ENCODE assay signal across 8 cellular contexts in genomic region chr1:77282187-77282865, GRCh38. TPM values are rescaled to one million over a fixed set of nuclear protein-coding genes. Genes with fewer than 3 reads are reported as not detected.
DNase-seq lines count a peak whose midpoint lies in the region; ATAC-seq and TF ChIP-seq lines count a peak whose summit lies in the region.

No MANE protein-coding gene starts in this region.

- TF ChIP-seq CTCF in DOHH2 (IDR thresholded peaks at IDR 0.05; ENCODE audit: low read depth, low read length, poor library complexity, severe bottlenecking) (no peak), HEK293 (tag by site-specific recombination; IDR thresholded peaks at IDR 0.05) (peak; percentile 13; the same call in 1 of the 2 replicates), Peyer's patch (IDR thresholded peaks at IDR 0.05) (no peak)

- H3K36me3 ChIP-seq in DOHH2 (ENCODE audit: control insufficient read depth, low read length) (no peaks in the 10 kb centered on the region), HEK293 (ENCODE audit: control insufficient read depth in 2 of 2, insufficient read depth in 1 of 2, low read length in 2 of 2) (no peaks in the 10 kb centered on the region), Peyer's patch (no peaks in the 10 kb centered on the region)

- H3K9me3 ChIP-seq in DOHH2 (ENCODE audit: control insufficient read depth, insufficient read depth, low read length) (no peaks in the 10 kb centered on the region), HEK293 (ENCODE audit: control insufficient read depth, insufficient read depth, low read depth, low read length) (no peaks in the 10 kb centered on the region), Peyer's patch (no peaks in the 10 kb centered on the region)

- DNase-seq in Peyer's patch (peak in 1 of 3 donors; percentile 37), amniotic epithelial cell (ENCODE audit: low read depth) (peak; percentile 10), hypothalamus (lab: John Stamatoyannopoulos, UW) (peak in 27 of 51 donors; percentile 18 to 74 (median 42)), skeletal muscle cell (ENCODE audit: low read depth) (no peak), NAMALWA (ENCODE audit: low spot score) (no peak)

- 0 out of 2 replicates have a peak, but pooled peaks cover 5% of the 10 kb centered on the region for H3F3A ChIP-seq in DOHH2 (ENCODE audit: control insufficient read depth, insufficient read depth)

- no peaks in the 10 kb centered on the region for H3K79me2 ChIP-seq in DOHH2 (ENCODE audit: control insufficient read depth, low read length)

- no peaks in the 10 kb centered on the region for H4K20me1 ChIP-seq in DOHH2 (ENCODE audit: control insufficient read depth, insufficient read depth, low read depth, low read length)

- CTCF ChIA-PET in HEK293 (lab: Yijun Ruan, JAX): no interaction called here

- H3K27me3 ChIP-seq in DOHH2 (ENCODE audit: control insufficient read depth, low read length) (peaks cover 28% of the 10 kb centered on the region), Peyer's patch (peaks cover 0 to 9% of the 10 kb centered on the region in 2 donors)

- H3K27ac ChIP-seq in DOHH2 (ENCODE audit: low read depth, low read length) (no peak overlapping the region), HEK293 (ENCODE audit: extremely low read depth, low read depth, low read length) (no peak overlapping the region; the same call in 1 of the 2 replicates), Peyer's patch (peak overlapping the region in 1 of 4 donors; percentile 31)

- H3K4me3 ChIP-seq in DOHH2 (ENCODE audit: low read length) (peak overlapping the region; percentile 40), HEK293 (ENCODE audit: low read depth, low read length) (peak overlapping the region; percentile 54), Peyer's patch (peak overlapping the region; percentile 17 to 57 (median 46)), skeletal muscle cell (ENCODE audit: low read depth, low read length) (peak overlapping the region; percentile 76)

- ATAC-seq in GM19452 (IDR thresholded peaks at IDR 0.05; ENCODE audit: unreplicated experiment): no peak

- POLR2A ChIA-PET in HEK293 (lab: Yijun Ruan, JAX): no interaction called here

- no peaks in the 10 kb centered on the region for H3K9me2 ChIP-seq in DOHH2 (replicated peaks; ENCODE audit: control insufficient read depth, low read length)

- peak overlapping the region; percentile 48 for H3K4me2 ChIP-seq in DOHH2 (ENCODE audit: low read length)

- H3K4me1 ChIP-seq in DOHH2 (ENCODE audit: control insufficient read depth, low read length) (peaks cover 23% of the 10 kb centered on the region), HEK293 (ENCODE audit: control insufficient read depth, insufficient read depth, low read length) (no peaks in the 10 kb centered on the region), Peyer's patch (peaks cover 0 to 16% (median 0%) of the 10 kb centered on the region in 4 donors)

- no peak for TF ChIP-seq POLR2A in Peyer's patch (IDR thresholded peaks at IDR 0.05)

TF ChIP-seq in HEK293, 187 proteins besides CTCF, POLR2A, EP300 and RAD21 (continues in another document):
- no peak for TF ChIP-seq MYNN (tag by site-specific recombination; IDR thresholded peaks at IDR 0.05; ENCODE audit: borderline replicate concordance)
- no peak for TF ChIP-seq ZNF214 (tag by site-specific recombination; IDR thresholded peaks at IDR 0.05; ENCODE audit: borderline replicate concordance)
- TF ChIP-seq ZNF37A (tag by site-specific recombination; IDR thresholded peaks at IDR 0.05): no peak
- peak; percentile 75 for TF ChIP-seq ZBTB26 (tag by site-specific recombination; optimal IDR thresholded peaks at IDR 0.05)
- peak; percentile 34; the same call in 1 of the 2 replicates for TF ChIP-seq KLF8 (tag by site-specific recombination; IDR thresholded peaks at IDR 0.05)
- TF ChIP-seq ZNF394 (tag by site-specific recombination; IDR thresholded peaks at IDR 0.05; ENCODE audit: borderline replicate concordance): peak; percentile 74; the same call in 1 of the 2 replicates
- TF ChIP-seq ZIC2 (tag by site-specific recombination; IDR thresholded peaks at IDR 0.05): peak; percentile 39; the same call in 1 of the 2 replicates
- TF ChIP-seq PATZ1 (tag by site-specific recombination; IDR thresholded peaks at IDR 0.05): peak; percentile 47; the same call in 1 of the 2 replicates
- no peak for TF ChIP-seq HOXA7 (CRISPR knock-in tag; IDR thresholded peaks at IDR 0.05; ENCODE audit: borderline replicate concordance)
- TF ChIP-seq YY2 (tag by site-specific recombination; IDR thresholded peaks at IDR 0.05): no peak
- TF ChIP-seq ZNF600 (tag by site-specific recombination; IDR thresholded peaks at IDR 0.05): peak; percentile 17; the same call in 1 of the 2 replicates
- TF ChIP-seq ZNF24 (tag by site-specific recombination; IDR thresholded peaks at IDR 0.05): no peak
- peak; percentile 59; the same call in 1 of the 2 replicates for TF ChIP-seq ZNF777 (tag by site-specific recombination; IDR thresholded peaks at IDR 0.05; ENCODE audit: borderline replicate concordance)
- TF ChIP-seq ZBTB10 (tag by site-specific recombination; IDR thresholded peaks at IDR 0.05): peak; percentile 18; the same call in 1 of the 2 replicates
- TF ChIP-seq ZNF10 (tag by site-specific recombination; IDR thresholded peaks at IDR 0.05): no peak
- 0 out of 2 replicates have a peak, but pooled peaks have one; percentile 4 for TF ChIP-seq SP3 (tag by site-specific recombination; IDR thresholded peaks at IDR 0.05)
- peak; percentile 40; the same call in 1 of the 2 replicates for TF ChIP-seq ZNF449 (tag by site-specific recombination; IDR thresholded peaks at IDR 0.05)

RNA-seq across cellular contexts. Expression of gene AK5, which starts 0.5 kb away (rescaled TPM):
- 10 to 100 TPM in 1 of 4 donors, 1 to 10 TPM in 1, not detected in 2; 5.3 to 12.4 TPM for total RNA-seq in Peyer's patch

Comparison
In these comparisons a context has a peak if more than half of its experiments do, and no peak if none do; other contexts are left out.
1. DNase-seq: peak in amniotic epithelial cell (single experiment) and hypothalamus (27 of 51); none in skeletal muscle cell (single experiment) and NAMALWA (single experiment).
2. Peak in every context shown above with its lines, with median percentiles within 50 percentile points of each other: H3K4me3 ChIP-seq.